In genomic region chr6:26516481-26517427, GRCh38 we compare ENCODE assay signal across 1 cellular context.
TF ChIP-seq lines count a peak whose summit lies in the region.

No MANE protein-coding gene starts in this region.

TF ChIP-seq in HCT116, 20 proteins besides CTCF, POLR2A, EP300 and RAD21 (continued from another document):
- TF ChIP-seq REST (IDR thresholded peaks at IDR 0.05; ENCODE audit: low read depth) = no peak
- no peak for TF ChIP-seq CBX3 (IDR thresholded peaks at IDR 0.05; ENCODE audit: low read depth)
- no peak for TF ChIP-seq EGR1 (IDR thresholded peaks at IDR 0.05; ENCODE audit: low read depth)
